Comparison of ENCODE assay signal across 8 cellular contexts in genomic region chr5:65926276-65926761, GRCh38. TPM values are rescaled to one million over a fixed set of nuclear protein-coding genes. Genes with fewer than 3 reads are reported as not detected.
A peak's percentile ranks its signal among the peaks of the same experiment; 100 is the strongest.
DNase-seq lines count a peak whose midpoint lies in the region; ATAC-seq lines count a peak whose summit lies in the region.

Gene ERBIN, plus strand, starts transcription at chr5:65926575. Its CDS starts 66,144 bp downstream, at chr5:65992719.

- peak; percentile 32 for ATAC-seq in HG02840 (IDR thresholded peaks at IDR 0.05; ENCODE audit: low FRiP score, unreplicated experiment)
- peak; percentile 69 for ATAC-seq in left lobe of liver

- peak; percentile 17 for DNase-seq in NCI-H1105 treated with DMSO at 0.1 percent for 48 hours (lab: John Stamatoyannopoulos, UW)
- no peak for DNase-seq in NCI-H1105 (lab: John Stamatoyannopoulos, UW)
- peak; percentile 17 for DNase-seq in NCI-H2171 treated with DMSO at 0.1 percent for 48 hours (lab: John Stamatoyannopoulos, UW)
- DNase-seq in activated CD4-positive, alpha-beta T cell treated with anti-CD3 and anti-CD28 coated beads, Interleukin-2, amount 50 U/mL, for 1 hour = peak; percentile 58
- peak; percentile 8 for DNase-seq in cortex of kidney (lab: John Stamatoyannopoulos, UW)
- peak; percentile 86 for DNase-seq in left lobe of liver (ENCODE audit: low spot score)
- DNase-seq in stimulated activated CD4-positive, alpha-beta T cell treated with anti-CD3 and anti-CD28 coated beads, Interleukin-2, amount 100 ng/mL, for 4 hours (ENCODE audit: low read depth) = peak; percentile 44

RNA-seq across cellular contexts. Expression of gene ERBIN, which starts in this region (rescaled TPM):
- total RNA-seq in left lobe of liver = 31.4 TPM
